Comparison of ENCODE assay signal across 27 cellular contexts in genomic region chr14:76252471-76252870, GRCh38.
"Had no signal": no experiment of that assay in that cellular context is flagged by ENCODE, and none has a peak within 500 bp of the region (broad histone marks: within the 10 kb centered on the region; RNA-seq: fewer than 3 reads in every experiment).

No MANE protein-coding gene starts in this region.

- ATAC-seq: stimulated activated effector memory CD8-positive, alpha-beta T cell treated with anti-CD3 and anti-CD28 coated beads, Interleukin-12 subunit alpha, Interleukin-12 subunit beta, amount 100 ng/mL, for 72 hours; stimulated activated memory B cell treated with anti-CD40 and anti-IgM and Interleukin-4, amounts not matched to agents 10 μg/mL and 1 μg/mL and 100 μg/mL, for 72 hours; stimulated activated naive B cell treated with anti-CD40 and anti-IgM and Interleukin-4, amounts not matched to agents 10 μg/mL and 1 μg/mL and 100 μg/mL, for 72 hours; stimulated activated naive CD8-positive, alpha-beta T cell treated with anti-CD3 and anti-CD28 coated beads, Interleukin-15, amount 100 ng/mL, for 72 hours; stimulated activated naive CD8-positive, alpha-beta T cell treated with anti-CD3 and anti-CD28 coated beads, Interleukin-15, Interleukin-2, amounts not matched to agents 100 U/mL and 50 U/mL, for 24 hours; upper lobe of right lung had no signal

- H3K4me1 ChIP-seq: stomach, suprapubic skin, testis, thyroid gland, tibial nerve, transverse colon, upper lobe of left lung, upper lobe of right lung, uterus, vagina had no signal

- H3K27ac ChIP-seq: stomach, suprapubic skin, testis, thoracic aorta, thyroid gland, tibial artery, tibial nerve, transverse colon, upper lobe of left lung, upper lobe of right lung, uterus, vagina had no signal

- H3K36me3 ChIP-seq: stomach, suprapubic skin, thoracic aorta, thyroid gland, tibial artery, tibial nerve, transverse colon, upper lobe of left lung, upper lobe of right lung, uterus, vagina had no signal

- H3K9me3 ChIP-seq: stomach, suprapubic skin, testis, thoracic aorta, thyroid gland, tibial artery, tibial nerve, transverse colon, upper lobe of left lung, upper lobe of right lung, uterus, vagina had no signal

- H3K27me3 ChIP-seq: stomach, suprapubic skin, testis, thyroid gland, tibial artery, tibial nerve, transverse colon, upper lobe of left lung, upper lobe of right lung, uterus, vagina had no signal

- DNase-seq: stimulated activated CD4-positive, alpha-beta T cell treated with anti-CD3 and anti-CD28 coated beads, Interleukin-2, amount 100 ng/mL, for 48 hours; stimulated activated CD4-positive, alpha-beta T cell treated with anti-CD3 and anti-CD28 coated beads, Interleukin-4, amount 100 ng/mL, for 1 hour; stimulated activated CD4-positive, alpha-beta T cell treated with anti-CD3 and anti-CD28 coated beads, Interleukin-4, amount 100 ng/mL, for 24 hours; stimulated activated CD4-positive, alpha-beta T cell treated with anti-CD3 and anti-CD28 coated beads, Interleukin-4, amount 100 ng/mL, for 4 hours; stimulated activated CD8-positive, alpha-beta memory T cell treated with anti-CD3 and anti-CD28 coated beads, Interleukin-4, amount 100 ng/mL, for 48 hours; stimulated activated naive B cell treated with anti-CD40 and anti-IgM and Interleukin-4, amounts not matched to agents 10 μg/mL and 1 μg/mL and 100 μg/mL, for 72 hours; stimulated activated naive CD4-positive, alpha-beta T cell; stimulated activated naive CD4-positive, alpha-beta T cell treated with Interleukin-2 at 50 U/mL for 16 hours; stimulated activated naive CD8-positive, alpha-beta T cell treated with anti-CD3 and anti-CD28 coated beads, Interleukin-15, amount 100 ng/mL, for 72 hours; stimulated activated naive CD8-positive, alpha-beta T cell treated with anti-CD3 and anti-CD28 coated beads, Interleukin-15, Interleukin-2, amounts not matched to agents 100 U/mL and 50 U/mL, for 24 hours; stomach; substantia nigra; testis; thyroid gland; tibial artery; transverse colon; trophoblast cell; upper lobe of left lung; upper lobe of right lung; uterus had no signal

- FAIRE-seq: urothelium cell line had no signal

- H3K4me3 ChIP-seq: stomach, suprapubic skin, testis, thoracic aorta, thyroid gland, tibial artery, tibial nerve, transverse colon, upper lobe of left lung, upper lobe of right lung, uterus, vagina had no signal
